ENCODE assay signal across 8 cellular contexts in the genomic region with DNA sequence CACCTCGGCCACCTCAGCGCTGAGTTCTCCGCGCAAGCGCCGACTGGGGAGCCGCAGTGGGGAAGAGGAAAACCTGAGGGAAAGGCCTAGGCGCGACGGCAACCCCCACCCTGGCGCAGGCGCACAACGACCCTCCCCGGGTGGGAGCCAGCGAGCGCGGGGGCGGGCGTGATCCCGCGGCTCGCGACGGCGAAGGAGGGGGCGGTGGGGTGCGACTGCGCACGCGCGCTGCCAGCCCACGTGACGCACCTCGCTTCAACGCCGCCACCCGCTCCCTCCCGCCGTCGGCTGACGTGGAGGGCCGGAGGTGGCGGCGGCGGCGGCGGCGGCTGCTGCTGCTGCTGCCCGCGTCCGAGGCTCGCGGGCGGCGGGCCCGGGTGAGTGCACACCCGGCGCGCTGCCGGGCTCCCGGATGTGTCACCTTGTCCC. TPM values are rescaled to one million over a fixed set of nuclear protein-coding genes. Genes with fewer than 3 reads are reported as not detected.
DNase-seq lines count a peak whose midpoint lies in the region; ATAC-seq and FAIRE-seq lines count a peak whose summit lies in the region.

PIGP (minus strand) TSS at position 84 of the 429 bp plus-strand sequence. CDS start 556 bp downstream, outside the sequence.
TTC3 (plus strand) TSS at position 267 of the 429 bp plus-strand sequence. CDS start 14,004 bp downstream, outside the sequence.

- H3K36me3 ChIP-seq in CD8-positive, alpha-beta memory T cell (ENCODE audit: insufficient read depth, low read length) = no peaks in the 10 kb centered on the region
- no peaks in the 10 kb centered on the region for H3K36me3 ChIP-seq in mesendoderm (ENCODE audit: control insufficient read depth, insufficient read depth, low read length)

- peak within 1 kb of the TSS; percentile 23 for H3K4ac ChIP-seq in mesendoderm (ENCODE audit: low read depth, low read length)

- H3K36me3 Mint-ChIP-seq in CD8-positive, alpha-beta memory T cell = peaks cover 3 to 23% (median 5%) of the 10 kb centered on the region in 3 donors
- H3K36me3 Mint-ChIP-seq in effector memory CD8-positive, alpha-beta T cell (ENCODE audit: insufficient read depth) = peaks cover 23% of the 10 kb centered on the region

- H3K9ac ChIP-seq in mesendoderm (ENCODE audit: low read length) = peak within 1 kb of the TSS; percentile 92

- H3K27ac Mint-ChIP-seq in CD8-positive, alpha-beta memory T cell = peak within 1 kb of the TSS; percentile 94 to 100 (median 98)
- H3K27ac Mint-ChIP-seq in effector memory CD8-positive, alpha-beta T cell = peak within 1 kb of the TSS; percentile 96 to 97

- H3K9me3 Mint-ChIP-seq in CD8-positive, alpha-beta memory T cell = peaks cover 0 to 3% (median 0%) of the 10 kb centered on the region in 5 donors
- peaks cover 0 to 2% of the 10 kb centered on the region in 2 donors for H3K9me3 Mint-ChIP-seq in effector memory CD8-positive, alpha-beta T cell

- H3K56ac ChIP-seq in mesendoderm (ENCODE audit: low read length) = peak within 1 kb of the TSS; percentile 97

- H3K18ac ChIP-seq in mesendoderm (ENCODE audit: low read length) = peak within 1 kb of the TSS; percentile 72

- H3K9me3 ChIP-seq in CD8-positive, alpha-beta memory T cell (ENCODE audit: low read length) = no peaks in the 10 kb centered on the region

- CTCF ChIA-PET in CD8-positive, alpha-beta memory T cell (lab: Charles Lee) = no interaction called here

- H4K5ac ChIP-seq in mesendoderm (ENCODE audit: low read length) = peak within 1 kb of the TSS; percentile 82

- H3K79me1 ChIP-seq in mesendoderm (ENCODE audit: low read length) = peaks cover 9% of the 10 kb centered on the region

- peak within 1 kb of the TSS; percentile 87 for H3K4me2 ChIP-seq in mesendoderm (ENCODE audit: low read length)

- WGBS in mesendoderm (ENCODE audit: extremely low coverage, insufficient coverage, low lambda C conversion rate) = no CpG with 5 or more reads among the region's 61 CpGs

- peak within 1 kb of the TSS; percentile 77 for H2BK5ac ChIP-seq in mesendoderm (ENCODE audit: low read length)

- H3K27me3 Mint-ChIP-seq in CD8-positive, alpha-beta memory T cell = peaks cover 0 to 3% of the 10 kb centered on the region in 2 donors
- H3K27me3 Mint-ChIP-seq in effector memory CD8-positive, alpha-beta T cell = no peaks in the 10 kb centered on the region

- POLR2A ChIA-PET in CD8-positive, alpha-beta memory T cell (lab: Charles Lee) = interaction anchor here (1.3 kb wide), 1 partner anchor 96 kb away, joined by 3 read pairs; no protein-coding TSS in a partner anchor

- no peaks in the 10 kb centered on the region for H3K27me3 ChIP-seq in CD8-positive, alpha-beta memory T cell (ENCODE audit: insufficient read depth, low read length, poor library complexity, severe bottlenecking)
- peaks cover 2% of the 10 kb centered on the region for H3K27me3 ChIP-seq in mesendoderm (ENCODE audit: insufficient read depth, low read length, poor library complexity)

- H3K4me3 Mint-ChIP-seq in CD8-positive, alpha-beta memory T cell = peak within 1 kb of the TSS; percentile 92 to 100 (median 96)
- peak within 1 kb of the TSS; percentile 89 to 96 for H3K4me3 Mint-ChIP-seq in effector memory CD8-positive, alpha-beta T cell

- peak; percentile 96 for FAIRE-seq in HTR-8/SVneo (lab: Jason Lieb, UNC)

- H3K4me3 ChIP-seq in CD8-positive, alpha-beta memory T cell (ENCODE audit: low read length) = peak within 1 kb of the TSS; percentile 91
- peak within 1 kb of the TSS; percentile 62 for H3K4me3 ChIP-seq in mesendoderm (ENCODE audit: low read length)

- H3K23ac ChIP-seq in mesendoderm (ENCODE audit: low read length) = peak within 1 kb of the TSS; percentile 51

- peak within 1 kb of the TSS; percentile 98 for H4K8ac ChIP-seq in mesendoderm (ENCODE audit: low read depth, low read length)

- DNase-seq in CD8-positive, alpha-beta memory T cell = peak; percentile 94 to 97 (median 96)
- DNase-seq in HTR-8/SVneo (ENCODE audit: insufficient read length, low spot score) = peak; percentile 95
- peak; percentile 83 for DNase-seq in NOMO-1 treated with DMSO at 0.1 percent for 48 hours (lab: John Stamatoyannopoulos, UW; ENCODE audit: unreplicated experiment)
- peak; percentile 90 to 96 for DNase-seq in activated CD8-positive, alpha-beta memory T cell treated with anti-CD3 and anti-CD28 coated beads for 4 hours (ENCODE audit: low read depth in 2 of 2)
- DNase-seq in effector memory CD8-positive, alpha-beta T cell = peak; percentile 94 to 97 (median 95)
- peak; percentile 95 for DNase-seq in mesendoderm
- DNase-seq in stimulated activated CD8-positive, alpha-beta memory T cell treated with anti-CD3 and anti-CD28 coated beads, Interleukin-15, amount 100 ng/mL, for 1 hour (ENCODE audit: low read depth) = peak; percentile 92

- peaks cover 47 to 63% (median 62%) of the 10 kb centered on the region in 3 donors for H3K4me1 Mint-ChIP-seq in CD8-positive, alpha-beta memory T cell
- peaks cover 28 to 43% of the 10 kb centered on the region in 2 donors for H3K4me1 Mint-ChIP-seq in effector memory CD8-positive, alpha-beta T cell (ENCODE audit: low read depth in 2 of 2)

- peaks cover 15% of the 10 kb centered on the region for H3K4me1 ChIP-seq in CD8-positive, alpha-beta memory T cell (ENCODE audit: insufficient read depth, low read length)
- H3K4me1 ChIP-seq in mesendoderm (ENCODE audit: control insufficient read depth, low read depth, low read length) = no peaks in the 10 kb centered on the region

- no peak within 1 kb of the TSS for H2BK15ac ChIP-seq in mesendoderm (replicated peaks; ENCODE audit: low read depth)

- peaks cover 5% of the 10 kb centered on the region for H3K79me2 ChIP-seq in mesendoderm (ENCODE audit: control insufficient read depth, insufficient read depth, low read length)

- peak within 1 kb of the TSS; percentile 93 for H3K27ac ChIP-seq in CD8-positive, alpha-beta memory T cell (ENCODE audit: low read depth, low read length)
- H3K27ac ChIP-seq in mesendoderm (ENCODE audit: low read depth, low read length) = peak within 1 kb of the TSS; percentile 97

- peak; percentile 50 for ATAC-seq in GM21367 (IDR thresholded peaks at IDR 0.05; ENCODE audit: unreplicated experiment)
- peak; percentile 68 for ATAC-seq in effector memory CD8-positive, alpha-beta T cell (replicated peaks)

- no peak within 1 kb of the TSS for H2AK5ac ChIP-seq in mesendoderm (ENCODE audit: low read length)

- H2BK120ac ChIP-seq in mesendoderm (ENCODE audit: low read depth, low read length) = no peak within 1 kb of the TSS

RNA-seq across cellular contexts. Expression of gene PIGP, which starts in this region (rescaled TPM):
- 10 to 100 TPM; 23.9 to 24.2 TPM for total RNA-seq in CD8-positive, alpha-beta memory T cell
- 36.6 TPM for polyA plus RNA-seq in CD8-positive, alpha-beta memory T cell
- polyA plus RNA-seq in mesendoderm (2013, experiment 1 of 2) = 15.5 TPM
- 15.2 TPM for polyA plus RNA-seq in mesendoderm (2013, experiment 2 of 2)

RNA-seq across cellular contexts. Expression of gene TTC3, which starts in this region (rescaled TPM):
- 10 to 100 TPM; 53.0 to 54.5 TPM for total RNA-seq in CD8-positive, alpha-beta memory T cell
- polyA plus RNA-seq in CD8-positive, alpha-beta memory T cell = 108 TPM
- polyA plus RNA-seq in mesendoderm (2013, experiment 1 of 2) = 19.4 TPM
- polyA plus RNA-seq in mesendoderm (2013, experiment 2 of 2) = 20.7 TPM

Comparison
In these comparisons a context has a peak if more than half of its experiments do, and no peak if none do; other contexts are left out.
1. Peak in every context shown above with its lines: DNase-seq, ATAC-seq, H3K4me3 ChIP-seq and H3K27ac ChIP-seq.